In the genomic region with DNA sequence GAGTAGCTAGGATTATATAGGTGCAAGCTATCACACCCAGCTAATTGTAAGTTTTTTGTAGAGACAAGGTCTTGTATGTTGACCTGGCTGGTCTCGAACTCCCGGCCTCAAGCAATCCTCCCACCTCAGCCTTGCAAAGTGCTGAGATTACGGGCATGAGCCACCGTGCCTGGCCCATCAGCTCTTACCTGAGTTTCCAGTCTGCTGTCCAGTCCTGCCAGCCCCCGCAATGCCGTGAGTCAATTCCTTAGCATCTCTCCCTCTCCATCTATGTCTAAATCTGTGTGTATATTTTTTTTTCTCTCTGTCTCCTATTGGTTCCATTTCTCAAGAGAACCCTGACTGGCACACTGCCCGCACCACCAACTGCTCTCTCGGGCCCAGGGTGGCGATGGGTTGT, we compare ENCODE assay signal across 30 cellular contexts.
"Had no signal": no experiment of that assay in that cellular context is flagged by ENCODE, and none has a peak within 500 bp of the region (broad histone marks: within the 10 kb centered on the region; RNA-seq: fewer than 3 reads in every experiment).

No MANE protein-coding gene starts in this region.

- H3K4me3 ChIP-seq: coronary artery, dorsolateral prefrontal cortex had no signal

- H3K27me3 Mint-ChIP-seq: activated CD4-positive, alpha-beta memory T cell treated with anti-CD3 and anti-CD28 coated beads for 36 hours; activated CD8-positive, alpha-beta memory T cell treated with anti-CD3 and anti-CD28 coated beads, Interleukin-2, amount 10 ng/mL, durations not matched to agents 7 days and 5 days; activated naive CD8-positive, alpha-beta T cell; central memory CD8-positive, alpha-beta T cell; T-helper 17 cell had no signal

- H3K27me3 ChIP-seq: brain microvascular endothelial cell, dorsolateral prefrontal cortex had no signal

- H3K9me3 Mint-ChIP-seq: activated CD4-positive, alpha-beta memory T cell treated with anti-CD3 and anti-CD28 coated beads for 36 hours; activated T-helper 1 cell treated with anti-CD3 and anti-CD28 coated beads, Interleukin-12 subunit alpha, Interleukin-12 subunit beta, Interleukin-2, Interleukin-4 antibody, amounts not matched to agents 30 ng/mL and 10 ng/mL and 1 ng/mL, durations not matched to agents 14 hours and 24 hours and 36 hours; activated T-helper 2 cell treated with anti-CD3 and anti-CD28 coated beads, Interferon-gamma antibody, Interleukin-2, Interleukin-4, amounts not matched to agents 10 μg/mL and 5 μg/mL and 100 μg/mL, durations not matched to agents 14 hours and 24 hours and 36 hours; central memory CD8-positive, alpha-beta T cell; dendritic cell treated with granulocyte-macrophage colony-stimulating factor and Interleukin-4, amounts not matched to agents 40 ng/mL and 50 ng/mL, for 4 days; endodermal cell; T-helper 2 cell treated with Interferon-gamma antibody and Interleukin-4, amounts not matched to agents 5 μg/mL and 100 μg/mL, for 36 hours had no signal

- H3K36me3 Mint-ChIP-seq: activated CD8-positive, alpha-beta memory T cell treated with anti-CD3 and anti-CD28 coated beads, Interleukin-2, amount 10 ng/mL, durations not matched to agents 7 days and 5 days had no signal

- H3K4me1 Mint-ChIP-seq: activated CD8-positive, alpha-beta memory T cell treated with anti-CD3 and anti-CD28 coated beads, Interleukin-2, amount 10 ng/mL, durations not matched to agents 7 days and 5 days; central memory CD8-positive, alpha-beta T cell; T-helper 17 cell had no signal

- H3K4me3 Mint-ChIP-seq: activated CD4-positive, alpha-beta memory T cell treated with anti-CD3 and anti-CD28 coated beads for 36 hours; activated CD8-positive, alpha-beta memory T cell treated with anti-CD3 and anti-CD28 coated beads, Interleukin-2, amount 10 ng/mL, durations not matched to agents 7 days and 5 days; activated CD8-positive, alpha-beta T cell treated with anti-CD3 and anti-CD28 coated beads, Interleukin-2, amount 10 ng/mL, durations not matched to agents 7 days and 5 days; activated naive CD8-positive, alpha-beta T cell; activated T-helper 1 cell treated with anti-CD3 and anti-CD28 coated beads, Interleukin-12 subunit alpha, Interleukin-12 subunit beta, Interleukin-2, Interleukin-4 antibody, amounts not matched to agents 30 ng/mL and 10 ng/mL and 1 ng/mL, durations not matched to agents 14 hours and 24 hours and 36 hours; central memory CD8-positive, alpha-beta T cell; dendritic cell treated with granulocyte-macrophage colony-stimulating factor and Interleukin-4, amounts not matched to agents 40 ng/mL and 50 ng/mL, for 4 days; endodermal cell; T-helper 17 cell; T-helper 2 cell treated with Interferon-gamma antibody and Interleukin-4, amounts not matched to agents 5 μg/mL and 100 μg/mL, for 36 hours had no signal

- H3K27ac ChIP-seq: brain microvascular endothelial cell, coronary artery, dorsolateral prefrontal cortex had no signal

- ATAC-seq: activated CD8-positive, alpha-beta memory T cell treated with anti-CD3 and anti-CD28 coated beads, Interleukin-2, amount 10 ng/mL, durations not matched to agents 7 days and 5 days; activated CD8-positive, alpha-beta T cell treated with anti-CD3 and anti-CD28 coated beads, Interleukin-2, amount 10 ng/mL, durations not matched to agents 7 days and 5 days; esophagus mucosa; T-helper 17 cell had no signal

- H3K36me3 ChIP-seq: brain microvascular endothelial cell had no signal

- DNase-seq: activated CD4-positive, alpha-beta memory T cell treated with anti-CD3 and anti-CD28 coated beads for 36 hours; activated CD4-positive, alpha-beta T cell treated with anti-CD3 and anti-CD28 coated beads for 1 hour; activated CD4-positive, alpha-beta T cell treated with anti-CD3 and anti-CD28 coated beads for 4 hours; activated CD4-positive, alpha-beta T cell treated with anti-CD3 and anti-CD28 coated beads, Interleukin-2, amount 50 U/mL, for 1 hour; activated CD4-positive, CD25-positive, alpha-beta regulatory T cell; activated CD8-positive, alpha-beta memory T cell treated with anti-CD3 and anti-CD28 coated beads, Interleukin-2, amount 10 ng/mL, durations not matched to agents 7 days and 5 days; activated CD8-positive, alpha-beta memory T cell treated with anti-CD3 and anti-CD28 coated beads, Interleukin-2, amount 50 U/mL, for 4 hours; activated CD8-positive, alpha-beta T cell treated with anti-CD3 and anti-CD28 coated beads, Interleukin-2, amount 10 ng/mL, durations not matched to agents 7 days and 5 days; activated gamma-delta T cell treated with Interleukin-2 at 50 U/mL for 16 hours; activated naive CD4-positive, alpha-beta T cell treated with anti-CD3 and anti-CD28 coated beads, Interleukin-2, amount 50 U/mL, for 16 hours; activated naive CD4-positive, alpha-beta T cell treated with Interleukin-2 at 50 U/mL for 16 hours; activated T-cell treated with anti-CD3 and anti-CD28 coated beads, Interleukin-2, amount 50 U/mL, for 1 hour; amniotic stem cell; anterior cingulate cortex; brain microvascular endothelial cell; effector memory CD4-positive, alpha-beta T cell; foreskin fibroblast; T-helper 1 cell; T-helper 17 cell; T1000 had no signal

- H3K27ac Mint-ChIP-seq: activated CD4-positive, alpha-beta memory T cell treated with anti-CD3 and anti-CD28 coated beads for 36 hours; activated CD8-positive, alpha-beta memory T cell treated with anti-CD3 and anti-CD28 coated beads, Interleukin-2, amount 10 ng/mL, durations not matched to agents 7 days and 5 days; activated CD8-positive, alpha-beta T cell treated with anti-CD3 and anti-CD28 coated beads, Interleukin-2, amount 10 ng/mL, durations not matched to agents 7 days and 5 days; activated naive CD8-positive, alpha-beta T cell; activated T-helper 1 cell treated with anti-CD3 and anti-CD28 coated beads, Interleukin-12 subunit alpha, Interleukin-12 subunit beta, Interleukin-2, Interleukin-4 antibody, amounts not matched to agents 30 ng/mL and 10 ng/mL and 1 ng/mL, durations not matched to agents 14 hours and 24 hours and 36 hours; activated T-helper 2 cell treated with anti-CD3 and anti-CD28 coated beads, Interferon-gamma antibody, Interleukin-2, Interleukin-4, amounts not matched to agents 10 μg/mL and 5 μg/mL and 100 μg/mL, durations not matched to agents 14 hours and 24 hours and 36 hours; dendritic cell treated with granulocyte-macrophage colony-stimulating factor and Interleukin-4, amounts not matched to agents 40 ng/mL and 50 ng/mL, for 4 days; endodermal cell; T-helper 17 cell; T-helper 2 cell treated with Interferon-gamma antibody and Interleukin-4, amounts not matched to agents 5 μg/mL and 100 μg/mL, for 36 hours had no signal
